1 cellular context compared by ENCODE assay signal in the genomic region with DNA sequence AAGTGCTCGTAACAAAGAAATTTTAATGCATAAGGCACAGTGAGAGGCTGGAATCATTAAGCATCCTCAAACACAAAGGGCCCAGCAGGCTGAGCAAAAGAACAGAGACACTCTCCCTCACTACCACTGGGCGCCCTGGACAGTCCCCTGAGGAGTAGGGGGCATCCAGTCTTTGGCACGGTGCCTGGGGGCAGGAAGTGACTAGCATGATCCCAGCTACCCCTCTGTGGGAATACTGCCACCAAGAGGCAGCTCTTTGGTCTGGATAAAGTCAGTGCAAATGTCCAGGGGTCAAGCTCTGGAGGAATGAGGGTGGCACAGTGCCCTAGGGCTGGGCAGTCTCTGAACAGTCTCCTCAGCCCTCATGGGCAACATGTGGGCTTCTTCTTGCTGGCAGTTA.
A peak's percentile ranks its signal among the peaks of the same experiment; 100 is the strongest.
TF ChIP-seq lines count a peak whose summit lies in the region.

No MANE protein-coding gene starts in this region.

TF ChIP-seq in HepG2, 621 proteins besides CTCF, POLR2A, EP300 and RAD21:
- no peak for TF ChIP-seq TMF1 (CRISPR knock-in tag; IDR thresholded peaks at IDR 0.05; ENCODE audit: low read depth)
- TF ChIP-seq NFYB (CRISPR knock-in tag; IDR thresholded peaks at IDR 0.05): no peak
- TF ChIP-seq ZNF235 (CRISPR knock-in tag; IDR thresholded peaks at IDR 0.05; ENCODE audit: borderline replicate concordance): no peak
- no peak for TF ChIP-seq PHF5A (CRISPR knock-in tag; IDR thresholded peaks at IDR 0.05; ENCODE audit: low read depth, unreplicated experiment)
- TF ChIP-seq KDM1A (CRISPR knock-in tag; IDR thresholded peaks at IDR 0.05): 0 out of 2 replicates have a peak, but pooled peaks have one; percentile 37
- TF ChIP-seq IKZF1 (IDR thresholded peaks at IDR 0.05): no peak
- TF ChIP-seq ETV5 (CRISPR knock-in tag; IDR thresholded peaks at IDR 0.05; ENCODE audit: borderline replicate concordance): peak; percentile 35; the same call in 1 of the 2 replicates
- TF ChIP-seq, protein P1, sequence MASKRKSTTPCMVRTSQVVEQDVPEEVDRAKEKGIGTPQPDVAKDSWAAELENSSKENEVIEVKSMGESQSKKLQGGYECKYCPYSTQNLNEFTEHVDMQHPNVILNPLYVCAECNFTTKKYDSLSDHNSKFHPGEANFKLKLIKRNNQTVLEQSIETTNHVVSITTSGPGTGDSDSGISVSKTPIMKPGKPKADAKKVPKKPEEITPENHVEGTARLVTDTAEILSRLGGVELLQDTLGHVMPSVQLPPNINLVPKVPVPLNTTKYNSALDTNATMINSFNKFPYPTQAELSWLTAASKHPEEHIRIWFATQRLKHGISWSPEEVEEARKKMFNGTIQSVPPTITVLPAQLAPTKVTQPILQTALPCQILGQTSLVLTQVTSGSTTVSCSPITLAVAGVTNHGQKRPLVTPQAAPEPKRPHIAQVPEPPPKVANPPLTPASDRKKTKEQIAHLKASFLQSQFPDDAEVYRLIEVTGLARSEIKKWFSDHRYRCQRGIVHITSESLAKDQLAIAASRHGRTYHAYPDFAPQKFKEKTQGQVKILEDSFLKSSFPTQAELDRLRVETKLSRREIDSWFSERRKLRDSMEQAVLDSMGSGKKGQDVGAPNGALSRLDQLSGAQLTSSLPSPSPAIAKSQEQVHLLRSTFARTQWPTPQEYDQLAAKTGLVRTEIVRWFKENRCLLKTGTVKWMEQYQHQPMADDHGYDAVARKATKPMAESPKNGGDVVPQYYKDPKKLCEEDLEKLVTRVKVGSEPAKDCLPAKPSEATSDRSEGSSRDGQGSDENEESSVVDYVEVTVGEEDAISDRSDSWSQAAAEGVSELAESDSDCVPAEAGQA (IDR thresholded peaks at IDR 0.05; ENCODE audit: low read depth): no peak
- TF ChIP-seq, protein P1 (CRISPR knock-in tag; IDR thresholded peaks at IDR 0.05; ENCODE audit: borderline replicate concordance): no peak
- TF ChIP-seq SMC3 (IDR thresholded peaks at IDR 0.05; ENCODE audit: low read length): 0 out of 2 replicates have a peak, but pooled peaks have one; percentile 10
- TF ChIP-seq ZNF768 (CRISPR knock-in tag; IDR thresholded peaks at IDR 0.05): peak; percentile 81
- TF ChIP-seq ZMYM3 (CRISPR knock-in tag; IDR thresholded peaks at IDR 0.05): peak; percentile 69
- no peak for TF ChIP-seq RNF219 (CRISPR knock-in tag; IDR thresholded peaks at IDR 0.05)
- TF ChIP-seq ZNF274 (CRISPR knock-in tag; IDR thresholded peaks at IDR 0.05): no peak
- TF ChIP-seq RCOR2 (CRISPR knock-in tag; IDR thresholded peaks at IDR 0.05): peak; percentile 42; the same call in 1 of the 2 replicates
- TF ChIP-seq STAG1 (CRISPR knock-in tag; IDR thresholded peaks at IDR 0.05): peak; percentile 42; the same call in 1 of the 2 replicates
